In genomic region chr20:35453647-35454046, GRCh38 we compare ENCODE assay signal across 10 cellular contexts. TPM values are rescaled to one million over a fixed set of nuclear protein-coding genes. Genes with fewer than 3 reads are reported as not detected.
DNase-seq lines count a peak whose midpoint lies in the region; ATAC-seq and TF ChIP-seq lines count a peak whose summit lies in the region.
"Had no signal": no experiment of that assay in that cellular context is flagged by ENCODE, and none has a peak within 500 bp of the region (broad histone marks: within the 10 kb centered on the region; RNA-seq: fewer than 3 reads in every experiment).

No MANE protein-coding gene starts in this region.

- H3K79me2 ChIP-seq in SU-DHL-6 (ENCODE audit: insufficient read depth, low read length): no peaks in the 10 kb centered on the region

- CTCF ChIA-PET in activated CD8-positive, alpha-beta memory T cell treated with anti-CD3 and anti-CD28 coated beads, Interleukin-2, amount 10 ng/mL, durations not matched to agents 7 days and 5 days (lab: Charles Lee): interaction anchor here (1.5 to 3.4 kb wide), 3 partner anchors 146 to 357 kb away, joined by 5 to 27 read pairs (median 8); no protein-coding TSS in a partner anchor

- TF ChIP-seq POLR2A in sigmoid colon (IDR thresholded peaks at IDR 0.05): no peak

- no peak for ATAC-seq in activated CD8-positive, alpha-beta memory T cell treated with anti-CD3 and anti-CD28 coated beads, Interleukin-2, amount 10 ng/mL, durations not matched to agents 7 days and 5 days

- H3K36me3 Mint-ChIP-seq in activated CD8-positive, alpha-beta memory T cell treated with anti-CD3 and anti-CD28 coated beads, Interleukin-2, amount 10 ng/mL, durations not matched to agents 7 days and 5 days: peaks cover 5% of the 10 kb centered on the region

- H3K4me3 ChIP-seq in SU-DHL-6 (ENCODE audit: insufficient read depth, low read length, poor library complexity, severe bottlenecking): peak overlapping the region; percentile 2
- peak overlapping the region; percentile 89 for H3K4me3 ChIP-seq in fibroblast of pulmonary artery (replicated peaks; ENCODE audit: low read depth, low read length)
- H3K4me3 ChIP-seq in skeletal muscle tissue (ENCODE audit: low read length in 3 of 3): peak overlapping the region; percentile 6 to 99 (median 31)
- peak overlapping the region in 1 of 4 donors; percentile 73 for H3K4me3 ChIP-seq in sigmoid colon

- no peaks in the 10 kb centered on the region for H3K9me3 ChIP-seq in SU-DHL-6 (ENCODE audit: insufficient read depth, low read length)
- no peaks in the 10 kb centered on the region for H3K9me3 ChIP-seq in skeletal muscle tissue (ENCODE audit: control insufficient read depth in 3 of 3, low read length in 3 of 3)
- no peaks in the 10 kb centered on the region for H3K9me3 ChIP-seq in sigmoid colon

- 88 to 95% methylated on average over 7 of the region's 7 CpGs for WGBS in sigmoid colon, 2 donors

- H3K4me1 Mint-ChIP-seq in activated CD8-positive, alpha-beta memory T cell treated with anti-CD3 and anti-CD28 coated beads, Interleukin-2, amount 10 ng/mL, durations not matched to agents 7 days and 5 days: peaks cover 25% of the 10 kb centered on the region

- intact Hi-C loops in sigmoid colon (cut with DNase I): loop anchor here (10.0 kb wide), 1 partner anchor 359 kb away; the partner anchor contains the start of gene TRPC4AP

- no peak for TF ChIP-seq EP300 in sigmoid colon (IDR thresholded peaks at IDR 0.05)

- no peaks in the 10 kb centered on the region for H3K27me3 ChIP-seq in SU-DHL-6 (ENCODE audit: low read length)
- H3K27me3 ChIP-seq in skeletal muscle tissue (ENCODE audit: control insufficient read depth in 3 of 3, insufficient read depth in 3 of 3, low read length in 3 of 3): no peaks in the 10 kb centered on the region
- H3K27me3 ChIP-seq in sigmoid colon: no peaks in the 10 kb centered on the region

- TF ChIP-seq CTCF in SU-DHL-6 (IDR thresholded peaks at IDR 0.05; ENCODE audit: insufficient read depth, low read length, poor library complexity, severe bottlenecking) (no peak), fibroblast of pulmonary artery (IDR thresholded peaks at IDR 0.05; ENCODE audit: low read length, missing control alignments) (no peak), sigmoid colon (IDR thresholded peaks at IDR 0.05) (no peak)

- H3K4me3 Mint-ChIP-seq in activated CD8-positive, alpha-beta memory T cell treated with anti-CD3 and anti-CD28 coated beads, Interleukin-2, amount 10 ng/mL, durations not matched to agents 7 days and 5 days: peak overlapping the region; percentile 84

- H3K36me3 ChIP-seq in SU-DHL-6 (ENCODE audit: low read length) (no peaks in the 10 kb centered on the region), skeletal muscle tissue (ENCODE audit: control insufficient read depth in 3 of 3, insufficient read depth in 3 of 3, low read length in 3 of 3) (no peaks in the 10 kb centered on the region), sigmoid colon (no peaks in the 10 kb centered on the region)

- no peak for DNase-seq in activated CD8-positive, alpha-beta memory T cell treated with anti-CD3 and anti-CD28 coated beads, Interleukin-2, amount 10 ng/mL, durations not matched to agents 7 days and 5 days
- no peak for DNase-seq in activated CD8-positive, alpha-beta memory T cell treated with anti-CD3 and anti-CD28 coated beads, Interleukin-2, amount 50 U/mL, for 4 hours
- DNase-seq in fibroblast of pulmonary artery (ENCODE audit: low read depth): no peak
- no peak for DNase-seq in sigmoid colon
- no peak for DNase-seq in mesenteric fat pad (ENCODE audit: low spot score)
- no peak for DNase-seq in NCI-H146 (lab: John Stamatoyannopoulos, UW)
- DNase-seq: effector CD8-positive, alpha-beta T cell; kidney glomerular epithelial cell had no signal

- H3K9me2 ChIP-seq in SU-DHL-6 (replicated peaks; ENCODE audit: insufficient read depth, low read length): no peaks in the 10 kb centered on the region

- H3F3A ChIP-seq in SU-DHL-6 (ENCODE audit: insufficient read depth): no peaks in the 10 kb centered on the region

- peak overlapping the region; percentile 97 for H3K27ac Mint-ChIP-seq in activated CD8-positive, alpha-beta memory T cell treated with anti-CD3 and anti-CD28 coated beads, Interleukin-2, amount 10 ng/mL, durations not matched to agents 7 days and 5 days

- no peak overlapping the region for H2AFZ ChIP-seq in SU-DHL-6 (ENCODE audit: low read depth, low read length, severe bottlenecking)

- H3K9ac ChIP-seq in SU-DHL-6 (ENCODE audit: low read length) (0 out of 2 replicates have a peak overlapping the region, but pooled peaks have one; percentile 76), skeletal muscle tissue (ENCODE audit: low read depth in 1 of 3, low read length in 3 of 3) (no peak overlapping the region)

- H4K20me1 ChIP-seq in SU-DHL-6 (ENCODE audit: low read depth, low read length): no peaks in the 10 kb centered on the region

- no peaks in the 10 kb centered on the region for H3K9me3 Mint-ChIP-seq in activated CD8-positive, alpha-beta memory T cell treated with anti-CD3 and anti-CD28 coated beads, Interleukin-2, amount 10 ng/mL, durations not matched to agents 7 days and 5 days (ENCODE audit: low read depth)

- H3K4me1 ChIP-seq in skeletal muscle tissue (ENCODE audit: control insufficient read depth in 3 of 3, insufficient read depth in 3 of 3, low read length in 3 of 3) (peaks cover 3 to 11% (median 9%) of the 10 kb centered on the region in 3 donors), sigmoid colon (peaks cover 0 to 19% (median 16%) of the 10 kb centered on the region in 4 donors)

- H3K27me3 Mint-ChIP-seq in activated CD8-positive, alpha-beta memory T cell treated with anti-CD3 and anti-CD28 coated beads, Interleukin-2, amount 10 ng/mL, durations not matched to agents 7 days and 5 days: no peaks in the 10 kb centered on the region

- no peak overlapping the region for H3K27ac ChIP-seq in SU-DHL-6 (ENCODE audit: low read depth, low read length)
- H3K27ac ChIP-seq in skeletal muscle tissue (ENCODE audit: low read depth, low read length): no peak overlapping the region
- H3K27ac ChIP-seq in sigmoid colon: no peak overlapping the region

- peak overlapping the region; percentile 71 for H3K4me2 ChIP-seq in SU-DHL-6 (ENCODE audit: low read depth, low read length, poor library complexity, severe bottlenecking)

RNA-seq across cellular contexts. Expression of gene CEP250, which starts 1.8 kb away (rescaled TPM):
- total RNA-seq in activated CD8-positive, alpha-beta memory T cell treated with anti-CD3 and anti-CD28 coated beads, Interleukin-2, amount 10 ng/mL, durations not matched to agents 7 days and 5 days: 10 to 100 TPM; 68.6 to 86.9 TPM
- total RNA-seq in skeletal muscle tissue (14.6 TPM), sigmoid colon (10 to 100 TPM; 12.8 to 35.2 (median 16.5) TPM), mesenteric fat pad (19.3 TPM)
- 10 to 100 TPM in 1 of 3 donors, 1 to 10 TPM in 2; 6.6 to 20.7 (median 9.7) TPM for polyA plus RNA-seq in sigmoid colon

RNA-seq across cellular contexts. Expression of gene GDF5, which starts 15.6 kb away (rescaled TPM):
- total RNA-seq in activated CD8-positive, alpha-beta memory T cell treated with anti-CD3 and anti-CD28 coated beads, Interleukin-2, amount 10 ng/mL, durations not matched to agents 7 days and 5 days: under 1 TPM in 1 of 2 experiments, not detected in 1; 0.12 TPM
- total RNA-seq in skeletal muscle tissue (0.52 TPM), sigmoid colon (1 to 10 TPM in 3 of 4 donors, under 1 TPM in 1; 0.82 to 2.8 (median 1.3) TPM), mesenteric fat pad (2.7 TPM)
- polyA plus RNA-seq in sigmoid colon: under 1 TPM in 1 of 3 donors, not detected in 2; 0.74 TPM

RNA-seq across cellular contexts. Expression of gene UQCC1, which starts 41.9 kb away (rescaled TPM):
- total RNA-seq in activated CD8-positive, alpha-beta memory T cell treated with anti-CD3 and anti-CD28 coated beads, Interleukin-2, amount 10 ng/mL, durations not matched to agents 7 days and 5 days: 10 to 100 TPM; 64.5 to 73.1 TPM
- total RNA-seq in skeletal muscle tissue (33.4 TPM), sigmoid colon (10 to 100 TPM; 28.9 to 56.0 (median 37.5) TPM), mesenteric fat pad (37.7 TPM)
- 10 to 100 TPM; 15.6 to 41.2 (median 33.3) TPM for polyA plus RNA-seq in sigmoid colon
